Comparison of ENCODE assay signal across 17 cellular contexts in genomic region chr3:48562367-48563095, GRCh38. TPM values are rescaled to one million over a fixed set of nuclear protein-coding genes. Genes with fewer than 3 reads are reported as not detected.
DNase-seq lines count a peak whose midpoint lies in the region; ATAC-seq, FAIRE-seq and TF ChIP-seq lines count a peak whose summit lies in the region.
"Had no signal": no experiment of that assay in that cellular context is flagged by ENCODE, and none has a peak within 500 bp of the region (broad histone marks: within the 10 kb centered on the region; RNA-seq: fewer than 3 reads in every experiment).

No MANE protein-coding gene starts in this region.

- H3K9ac ChIP-seq in HepG2 (ENCODE audit: insufficient read depth, low read depth, low read length) = no peak overlapping the region

- H3K27ac ChIP-seq in RWPE1 (peak overlapping the region; percentile 100), HepG2 (ENCODE audit: extremely low read length, insufficient read depth, low read length) (no peak overlapping the region)
- H3K27ac ChIP-seq: heart left ventricle, neutrophil, right atrium auricular region had no signal

- 85% methylated on average over 16 of the region's 20 CpGs for WGBS in HepG2 (ENCODE audit: low lambda C conversion rate)

- TF ChIP-seq EP300 in HepG2 (IDR thresholded peaks at IDR 0.05; ENCODE audit: low read depth in 2 of 2, low read length in 2 of 2) = no peak
- no peak for TF ChIP-seq EP300 in HepG2 (CRISPR knock-in tag; IDR thresholded peaks at IDR 0.05; ENCODE audit: borderline replicate concordance)

- no peak for TF ChIP-seq POLR2A in HepG2 (IDR thresholded peaks at IDR 0.05; ENCODE audit: insufficient read depth in 1 of 2, low read depth in 2 of 2, low read length in 2 of 2)

- CTCF ChIA-PET in RWPE1 (lab: Yijun Ruan, JAX) = no interaction called here
- CTCF ChIA-PET in HepG2 (lab: Yijun Ruan, JAX; ENCODE audit: low intra/inter-chr PET ratio, low total read pairs) = no interaction called here

- no peaks in the 10 kb centered on the region for H3K9me3 ChIP-seq in HepG2 (ENCODE audit: low read length)
- H3K9me3 ChIP-seq: heart left ventricle, neutrophil, right atrium auricular region, vagina had no signal

- intact Hi-C loops in HepG2 (cut with micrococcal nuclease; ENCODE audit: unreplicated experiment) = no loop called here

- no peak overlapping the region for H2AFZ ChIP-seq in HepG2 (ENCODE audit: low read length)

- no peaks in the 10 kb centered on the region for H4K20me1 ChIP-seq in HepG2 (ENCODE audit: insufficient read depth, low read length)

- ATAC-seq in HepG2 = no peak
- ATAC-seq in esophagus mucosa = no peak
- ATAC-seq in HG03469 (IDR thresholded peaks at IDR 0.05; ENCODE audit: unreplicated experiment) = no peak
- ATAC-seq: heart left ventricle had no signal

- no peak overlapping the region for H3K4me3 ChIP-seq in HepG2 (replicated peaks in 1 of 3; ENCODE audit: insufficient read depth in 1 of 3, low read depth in 2 of 3, low read length in 3 of 3)
- H3K4me3 ChIP-seq: heart left ventricle, right atrium auricular region, vagina had no signal

- no peak for FAIRE-seq in HepG2 (lab: Jason Lieb, UNC)
- FAIRE-seq: islet of Langerhans had no signal

- no peak for TF ChIP-seq CTCF in RWPE1 (conservative IDR thresholded peaks at IDR 0.05; ENCODE audit: low read depth)
- TF ChIP-seq CTCF in HepG2 (CRISPR knock-in tag; IDR thresholded peaks at IDR 0.05) = no peak

- BruUV-seq in HepG2 (replicated peaks; lab: Mats Ljungman, UMichigan) = no TSS peak

- POLR2A ChIA-PET in RWPE1 (lab: Yijun Ruan, JAX; ENCODE audit: low non-redundant PET) (no interaction called here), HepG2 (lab: Yijun Ruan, JAX) (interaction anchor here (3.0 kb wide), 1 partner anchor 62 kb away, joined by 7 read pairs; no protein-coding TSS in a partner anchor)

- H3K4me1 ChIP-seq in HepG2 (ENCODE audit: insufficient read depth, low read length) = peaks cover 95% of the 10 kb centered on the region

- no peaks in the 10 kb centered on the region for H3K36me3 ChIP-seq in HepG2 (replicated peaks in 1 of 2; ENCODE audit: control insufficient read depth in 1 of 2, insufficient read depth in 2 of 2, low read length in 2 of 2)
- H3K36me3 ChIP-seq: brain microvascular endothelial cell, heart left ventricle, neutrophil, right atrium auricular region, vagina had no signal

- DNase-seq in 8988T = peak; percentile 9
- no peak for DNase-seq in RWPE1 (ENCODE audit: low spot score)
- DNase-seq in HepG2 (ENCODE audit: low spot score) = no peak
- DNase-seq in HUDEP-2 (lab: John Stamatoyannopoulos, UW; ENCODE audit: unreplicated experiment in 76 of 76) = no peak
- DNase-seq: activated CD4-positive, alpha-beta T cell treated with anti-CD3 and anti-CD28 coated beads for 48 hours; activated naive CD4-positive, alpha-beta T cell treated with anti-CD3 and anti-CD28 coated beads for 36 hours; activated T-cell treated with anti-CD3 and anti-CD28 coated beads for 4 hours; CD8-positive, alpha-beta memory T cell; effector CD4-positive, alpha-beta T cell; heart left ventricle had no signal

- no peaks in the 10 kb centered on the region; a peak in 1 of 5 replicates for H3K27me3 ChIP-seq in HepG2 (ENCODE audit: control insufficient read depth in 1 of 2, insufficient read depth in 2 of 2, low read length in 2 of 2)
- H3K27me3 ChIP-seq: brain microvascular endothelial cell, heart left ventricle, right atrium auricular region, vagina had no signal

- in situ Hi-C loops in HepG2 (cut with HindIII; ENCODE audit: extremely low pct_ligation_motif_present, low pct_unique_long_range_greater_than_20kb) = no loop called here

- H3K79me2 ChIP-seq in HepG2 (ENCODE audit: insufficient read depth, low read length) = no peaks in the 10 kb centered on the region

- no peak for TF ChIP-seq RAD21 in HepG2 (CRISPR knock-in tag; IDR thresholded peaks at IDR 0.05)

- H3K4me2 ChIP-seq in HepG2 (ENCODE audit: low read depth, low read length) = no peak overlapping the region

RNA-seq across cellular contexts. Expression of gene UCN2, which starts 1.1 kb away (rescaled TPM):
- total RNA-seq in HepG2 (2016; rRNA removed; fragmentation: Illumina TruSeq; extraction: Trizol) (0.07 and 0.13 TPM in 2 replicates), esophagus mucosa (2.2 TPM)
- total RNA-seq in HepG2 (2016; cell fraction: cytosol; rRNA removed; fragmentation: Illumina TruSeq; extraction: Trizol; ENCODE audit: low read depth) = not detected in 2 replicates
- total RNA-seq in HepG2 (2016; cell fraction: insoluble cytoplasmic fraction; rRNA removed; fragmentation: Illumina TruSeq; extraction: Trizol) = 0.11 TPM in 1 of 2 replicates, not detected in the other
- total RNA-seq in HepG2 (2016; cell fraction: membrane; rRNA removed; fragmentation: Illumina TruSeq; extraction: Trizol) = 0.10 TPM in 1 of 2 replicates, not detected in the other
- 0.31 and 0.43 TPM in 2 replicates for total RNA-seq in HepG2 (2016; cell fraction: nucleus; rRNA removed; fragmentation: Illumina TruSeq; extraction: Trizol)
- polyA plus RNA-seq in HepG2 (2011; rRNA removed) = 1.5 and 2.3 TPM in 2 replicates
- polyA plus RNA-seq in HepG2 (2011; cell fraction: cytosol; rRNA removed) = 0.71 and 0.87 TPM in 2 replicates
- polyA plus RNA-seq in HepG2 (2011; cell fraction: nucleus; rRNA removed) = 21.5 and 24.3 TPM in 2 replicates
- polyA plus RNA-seq in HepG2 (2012) = 0.99 and 2.0 TPM in 2 replicates
- 0.09 TPM in 1 of 2 replicates, not detected in the other for polyA plus RNA-seq in HepG2 (2016; cell fraction: cytosol; fragmentation: Illumina TruSeq; extraction: Trizol; ENCODE audit: low read depth)
- not detected in 2 replicates for polyA plus RNA-seq in HepG2 (2016; cell fraction: insoluble cytoplasmic fraction; fragmentation: Illumina TruSeq; extraction: Trizol; ENCODE audit: low read depth)
- not detected in 2 replicates for polyA plus RNA-seq in HepG2 (2016; cell fraction: membrane; fragmentation: Illumina TruSeq; extraction: Trizol; ENCODE audit: low read depth)
- polyA plus RNA-seq in HepG2 (2016; cell fraction: nucleus; fragmentation: Illumina TruSeq; extraction: Trizol; ENCODE audit: insufficient read depth, low read depth) = 0.70 and 1.8 TPM in 2 replicates
- polyA minus RNA-seq in HepG2 (2011; rRNA and poly(A)+ RNA removed; ENCODE audit: low replicate concordance) = 1.2 and 2.9 TPM in 2 replicates
- not detected in 2 replicates for polyA minus RNA-seq in HepG2 (2011; cell fraction: cytosol; rRNA and poly(A)+ RNA removed)
- 2.1 and 2.2 TPM in 2 replicates for polyA minus RNA-seq in HepG2 (2011; cell fraction: nucleus; rRNA and poly(A)+ RNA removed)
- total RNA-seq: activated naive CD4-positive, alpha-beta T cell treated with anti-CD3 and anti-CD28 coated beads for 36 hours; CD8-positive, alpha-beta memory T cell; right atrium auricular region had no signal
- polyA plus RNA-seq: CD8-positive, alpha-beta memory T cell had no signal

RNA-seq across cellular contexts. Expression of gene PFKFB4, which starts 5.9 kb away (rescaled TPM):
- total RNA-seq in HepG2 (2016; rRNA removed; fragmentation: Illumina TruSeq; extraction: Trizol) (6.4 and 7.1 TPM in 2 replicates), esophagus mucosa (8.3 TPM)
- 2.1 and 2.6 TPM in 2 replicates for total RNA-seq in HepG2 (2016; cell fraction: cytosol; rRNA removed; fragmentation: Illumina TruSeq; extraction: Trizol; ENCODE audit: low read depth)
- 6.7 and 7.5 TPM in 2 replicates for total RNA-seq in HepG2 (2016; cell fraction: insoluble cytoplasmic fraction; rRNA removed; fragmentation: Illumina TruSeq; extraction: Trizol)
- 3.4 and 3.7 TPM in 2 replicates for total RNA-seq in HepG2 (2016; cell fraction: membrane; rRNA removed; fragmentation: Illumina TruSeq; extraction: Trizol)
- 5.4 and 8.1 TPM in 2 replicates for total RNA-seq in HepG2 (2016; cell fraction: nucleus; rRNA removed; fragmentation: Illumina TruSeq; extraction: Trizol)
- 103 and 122 TPM in 2 replicates for polyA plus RNA-seq in HepG2 (2011; rRNA removed)
- polyA plus RNA-seq in HepG2 (2011; cell fraction: cytosol; rRNA removed) = 80.3 and 95.3 TPM in 2 replicates
- 274 and 322 TPM in 2 replicates for polyA plus RNA-seq in HepG2 (2011; cell fraction: nucleus; rRNA removed)
- polyA plus RNA-seq in HepG2 (2012) = 46.3 and 53.1 TPM in 2 replicates
- 0.64 and 0.77 TPM in 2 replicates for polyA plus RNA-seq in HepG2 (2016; cell fraction: cytosol; fragmentation: Illumina TruSeq; extraction: Trizol; ENCODE audit: low read depth)
- polyA plus RNA-seq in HepG2 (2016; cell fraction: insoluble cytoplasmic fraction; fragmentation: Illumina TruSeq; extraction: Trizol; ENCODE audit: low read depth) = 4.4 and 4.7 TPM in 2 replicates
- polyA plus RNA-seq in HepG2 (2016; cell fraction: membrane; fragmentation: Illumina TruSeq; extraction: Trizol; ENCODE audit: low read depth) = 1.8 and 2.0 TPM in 2 replicates
- polyA plus RNA-seq in HepG2 (2016; cell fraction: nucleus; fragmentation: Illumina TruSeq; extraction: Trizol; ENCODE audit: insufficient read depth, low read depth) = 11.6 and 13.1 TPM in 2 replicates
- 5.2 and 195 TPM in 2 replicates for polyA minus RNA-seq in HepG2 (2011; rRNA and poly(A)+ RNA removed; ENCODE audit: low replicate concordance)
- polyA minus RNA-seq in HepG2 (2011; cell fraction: cytosol; rRNA and poly(A)+ RNA removed) = 52.8 and 55.0 TPM in 2 replicates
- 111 and 115 TPM in 2 replicates for polyA minus RNA-seq in HepG2 (2011; cell fraction: nucleus; rRNA and poly(A)+ RNA removed)

RNA-seq across cellular contexts. Expression of gene COL7A1, which starts 32.6 kb away (rescaled TPM):
- total RNA-seq in HepG2 (2016; rRNA removed; fragmentation: Illumina TruSeq; extraction: Trizol) = 0.55 and 2.7 TPM in 2 replicates
- 0.09 and 0.30 TPM in 2 replicates for total RNA-seq in HepG2 (2016; cell fraction: cytosol; rRNA removed; fragmentation: Illumina TruSeq; extraction: Trizol; ENCODE audit: low read depth)
- 0.46 and 3.8 TPM in 2 replicates for total RNA-seq in HepG2 (2016; cell fraction: insoluble cytoplasmic fraction; rRNA removed; fragmentation: Illumina TruSeq; extraction: Trizol)
- 0.40 and 0.41 TPM in 2 replicates for total RNA-seq in HepG2 (2016; cell fraction: membrane; rRNA removed; fragmentation: Illumina TruSeq; extraction: Trizol)
- total RNA-seq in HepG2 (2016; cell fraction: nucleus; rRNA removed; fragmentation: Illumina TruSeq; extraction: Trizol) = 3.5 and 6.0 TPM in 2 replicates
- 11.7 and 18.1 TPM in 2 replicates for polyA plus RNA-seq in HepG2 (2011; rRNA removed)
- polyA plus RNA-seq in HepG2 (2011; cell fraction: cytosol; rRNA removed) = 1.7 and 1.9 TPM in 2 replicates
- polyA plus RNA-seq in HepG2 (2011; cell fraction: nucleus; rRNA removed) = 238 and 263 TPM in 2 replicates
- polyA plus RNA-seq in HepG2 (2012) = 19.3 and 24.8 TPM in 2 replicates
- polyA plus RNA-seq in HepG2 (2016; cell fraction: cytosol; fragmentation: Illumina TruSeq; extraction: Trizol; ENCODE audit: low read depth) = 0.10 TPM in 1 of 2 replicates, not detected in the other
- polyA plus RNA-seq in HepG2 (2016; cell fraction: insoluble cytoplasmic fraction; fragmentation: Illumina TruSeq; extraction: Trizol; ENCODE audit: low read depth) = 0.54 and 0.62 TPM in 2 replicates
- polyA plus RNA-seq in HepG2 (2016; cell fraction: membrane; fragmentation: Illumina TruSeq; extraction: Trizol; ENCODE audit: low read depth) = 0.23 and 0.29 TPM in 2 replicates
- polyA plus RNA-seq in HepG2 (2016; cell fraction: nucleus; fragmentation: Illumina TruSeq; extraction: Trizol; ENCODE audit: insufficient read depth, low read depth) = 20.6 and 20.8 TPM in 2 replicates
- polyA minus RNA-seq in HepG2 (2011; rRNA and poly(A)+ RNA removed; ENCODE audit: low replicate concordance) = 7.3 and 44.5 TPM in 2 replicates
- polyA minus RNA-seq in HepG2 (2011; cell fraction: cytosol; rRNA and poly(A)+ RNA removed) = 1.4 and 2.4 TPM in 2 replicates
- polyA minus RNA-seq in HepG2 (2011; cell fraction: nucleus; rRNA and poly(A)+ RNA removed) = 12.9 and 14.3 TPM in 2 replicates
- total RNA-seq in esophagus mucosa = 86.4 TPM
- polyA plus RNA-seq: CD8-positive, alpha-beta memory T cell had no signal

RNA-seq across cellular contexts. Expression of gene UQCRC1, which starts 46.9 kb away (rescaled TPM):
- total RNA-seq in HepG2 (2016; rRNA removed; fragmentation: Illumina TruSeq; extraction: Trizol) (273 and 316 TPM in 2 replicates), esophagus mucosa (258 TPM)
- total RNA-seq in HepG2 (2016; cell fraction: cytosol; rRNA removed; fragmentation: Illumina TruSeq; extraction: Trizol; ENCODE audit: low read depth) = 111 and 125 TPM in 2 replicates
- total RNA-seq in HepG2 (2016; cell fraction: insoluble cytoplasmic fraction; rRNA removed; fragmentation: Illumina TruSeq; extraction: Trizol) = 277 and 308 TPM in 2 replicates
- total RNA-seq in HepG2 (2016; cell fraction: membrane; rRNA removed; fragmentation: Illumina TruSeq; extraction: Trizol) = 130 and 146 TPM in 2 replicates
- 180 and 194 TPM in 2 replicates for total RNA-seq in HepG2 (2016; cell fraction: nucleus; rRNA removed; fragmentation: Illumina TruSeq; extraction: Trizol)
- polyA plus RNA-seq in HepG2 (2011; rRNA removed) = 680 and 772 TPM in 2 replicates
- 928 and 1,184 TPM in 2 replicates for polyA plus RNA-seq in HepG2 (2011; cell fraction: cytosol; rRNA removed)
- polyA plus RNA-seq in HepG2 (2011; cell fraction: nucleus; rRNA removed) = 761 and 810 TPM in 2 replicates
- polyA plus RNA-seq in HepG2 (2012) = 354 and 462 TPM in 2 replicates
- 101 and 102 TPM in 2 replicates for polyA plus RNA-seq in HepG2 (2016; cell fraction: cytosol; fragmentation: Illumina TruSeq; extraction: Trizol; ENCODE audit: low read depth)
- 253 and 261 TPM in 2 replicates for polyA plus RNA-seq in HepG2 (2016; cell fraction: insoluble cytoplasmic fraction; fragmentation: Illumina TruSeq; extraction: Trizol; ENCODE audit: low read depth)
- polyA plus RNA-seq in HepG2 (2016; cell fraction: membrane; fragmentation: Illumina TruSeq; extraction: Trizol; ENCODE audit: low read depth) = 99.7 and 108 TPM in 2 replicates
- 230 and 250 TPM in 2 replicates for polyA plus RNA-seq in HepG2 (2016; cell fraction: nucleus; fragmentation: Illumina TruSeq; extraction: Trizol; ENCODE audit: insufficient read depth, low read depth)
- polyA minus RNA-seq in HepG2 (2011; rRNA and poly(A)+ RNA removed; ENCODE audit: low replicate concordance) = 1,601 and 2,541 TPM in 2 replicates
- 429 and 449 TPM in 2 replicates for polyA minus RNA-seq in HepG2 (2011; cell fraction: cytosol; rRNA and poly(A)+ RNA removed)
- 214 and 290 TPM in 2 replicates for polyA minus RNA-seq in HepG2 (2011; cell fraction: nucleus; rRNA and poly(A)+ RNA removed)

RNA-seq across cellular contexts. Expression of gene SHISA5, which starts 58.6 kb away (rescaled TPM):
- total RNA-seq in HepG2 (2016; rRNA removed; fragmentation: Illumina TruSeq; extraction: Trizol) (74.3 and 91.4 TPM in 2 replicates), esophagus mucosa (210 TPM)
- total RNA-seq in HepG2 (2016; cell fraction: cytosol; rRNA removed; fragmentation: Illumina TruSeq; extraction: Trizol; ENCODE audit: low read depth) = 90.2 and 104 TPM in 2 replicates
- 67.1 and 95.9 TPM in 2 replicates for total RNA-seq in HepG2 (2016; cell fraction: insoluble cytoplasmic fraction; rRNA removed; fragmentation: Illumina TruSeq; extraction: Trizol)
- 162 and 190 TPM in 2 replicates for total RNA-seq in HepG2 (2016; cell fraction: membrane; rRNA removed; fragmentation: Illumina TruSeq; extraction: Trizol)
- total RNA-seq in HepG2 (2016; cell fraction: nucleus; rRNA removed; fragmentation: Illumina TruSeq; extraction: Trizol) = 45.3 and 51.5 TPM in 2 replicates
- polyA plus RNA-seq in HepG2 (2011; rRNA removed) = 75.8 and 83.0 TPM in 2 replicates
- 82.9 and 103 TPM in 2 replicates for polyA plus RNA-seq in HepG2 (2011; cell fraction: cytosol; rRNA removed)
- 54.8 and 59.4 TPM in 2 replicates for polyA plus RNA-seq in HepG2 (2011; cell fraction: nucleus; rRNA removed)
- 68.4 and 68.8 TPM in 2 replicates for polyA plus RNA-seq in HepG2 (2012)
- polyA plus RNA-seq in HepG2 (2016; cell fraction: cytosol; fragmentation: Illumina TruSeq; extraction: Trizol; ENCODE audit: low read depth) = 116 and 135 TPM in 2 replicates
- 71.7 and 96.4 TPM in 2 replicates for polyA plus RNA-seq in HepG2 (2016; cell fraction: insoluble cytoplasmic fraction; fragmentation: Illumina TruSeq; extraction: Trizol; ENCODE audit: low read depth)
- 203 and 209 TPM in 2 replicates for polyA plus RNA-seq in HepG2 (2016; cell fraction: membrane; fragmentation: Illumina TruSeq; extraction: Trizol; ENCODE audit: low read depth)
- 89.8 and 103 TPM in 2 replicates for polyA plus RNA-seq in HepG2 (2016; cell fraction: nucleus; fragmentation: Illumina TruSeq; extraction: Trizol; ENCODE audit: insufficient read depth, low read depth)
- 147 and 175 TPM in 2 replicates for polyA minus RNA-seq in HepG2 (2011; rRNA and poly(A)+ RNA removed; ENCODE audit: low replicate concordance)
- polyA minus RNA-seq in HepG2 (2011; cell fraction: cytosol; rRNA and poly(A)+ RNA removed) = 34.9 and 49.9 TPM in 2 replicates
- polyA minus RNA-seq in HepG2 (2011; cell fraction: nucleus; rRNA and poly(A)+ RNA removed) = 11.2 and 15.8 TPM in 2 replicates

Comparison
In these comparisons a context has a peak if more than half of its experiments do, and no peak if none do; other contexts are left out.
1. RNA of gene COL7A1, which starts 32.6 kb away (total RNA-seq): 86.4 TPM in esophagus mucosa (single experiment); 0.09 to 6.0 TPM in HepG2; every median in the first group is over 10 times any median in the second.